Comparison of ENCODE assay signal across 8 cellular contexts in the genomic region with DNA sequence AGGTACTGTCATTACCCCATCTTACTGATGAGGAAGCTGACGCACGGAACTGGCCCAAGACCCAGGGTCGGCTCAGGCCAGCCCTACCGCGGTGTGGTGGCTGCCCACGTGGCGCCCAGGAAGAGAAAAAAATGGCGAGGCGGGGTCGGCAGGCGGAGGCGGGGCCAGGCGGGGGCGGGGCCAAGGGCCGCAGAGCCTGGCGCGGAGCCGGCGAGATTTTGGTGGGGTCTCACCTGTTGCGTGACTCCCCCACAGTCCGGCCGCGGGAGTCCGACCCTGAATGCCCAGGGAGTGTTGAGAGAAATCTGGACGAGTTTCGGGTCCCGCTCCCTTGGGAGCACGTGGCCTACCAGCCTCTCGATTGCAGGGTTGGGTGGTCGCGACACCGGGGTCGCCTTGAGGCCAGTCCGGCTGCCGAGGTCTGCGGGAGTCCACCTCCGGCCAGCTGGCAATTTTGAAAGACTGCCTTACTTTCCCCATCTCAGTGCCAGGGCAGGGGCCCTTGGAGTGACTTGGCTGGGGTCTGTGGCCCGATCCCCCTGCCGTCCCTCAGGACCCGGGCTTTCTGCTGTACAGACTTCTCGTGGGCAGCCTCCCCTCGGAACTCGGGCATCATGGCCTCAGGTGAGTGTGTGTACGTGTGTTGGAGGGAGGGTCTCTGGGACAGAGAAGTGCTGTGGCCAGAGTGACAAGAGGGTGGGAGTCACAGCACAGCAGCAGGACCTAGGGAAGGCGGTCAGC. TPM values are rescaled to one million over a fixed set of nuclear protein-coding genes. Genes with fewer than 3 reads are reported as not detected.
A peak's percentile ranks its signal among the peaks of the same experiment; 100 is the strongest.
DNase-seq lines count a peak whose midpoint lies in the region; ATAC-seq and TF ChIP-seq lines count a peak whose summit lies in the region.

A gene (plus strand): TSS at position 183 of the 741 bp plus-strand sequence. CDS start 1,339 bp downstream, outside the sequence.

- peaks cover 50% of the 10 kb centered on the region for H3K79me2 ChIP-seq in OCI-LY3 (ENCODE audit: low read length)

- ATAC-seq in HG03442 (IDR thresholded peaks at IDR 0.05; ENCODE audit: unreplicated experiment) (peak; percentile 41), naive B cell (ENCODE audit: low read depth in 2 of 2) (peak; percentile 55 to 62)
- ATAC-seq in stimulated activated naive B cell treated with anti-CD40 and anti-IgM and Interleukin-4, amounts not matched to agents 10 μg/mL and 1 μg/mL and 100 μg/mL, for 72 hours (replicated peaks), result peak; percentile 75

- peaks cover 73% of the 10 kb centered on the region for H3K4me1 Mint-ChIP-seq in activated T-cell treated with anti-CD3 and anti-CD28 coated beads, Interleukin-2, amount 50 U/mL, for 24 hours (ENCODE audit: low read depth)
- H3K4me1 Mint-ChIP-seq in naive B cell, result peaks cover 66 to 76% (median 71%) of the 10 kb centered on the region in 3 donors
- peaks cover 56 to 86% of the 10 kb centered on the region in 2 donors for H3K4me1 Mint-ChIP-seq in stimulated activated naive B cell treated with anti-CD40 and anti-IgM and Interleukin-4, amounts not matched to agents 10 μg/mL and 1 μg/mL and 100 μg/mL, for 72 hours

- TF ChIP-seq CTCF in OCI-LY3 (IDR thresholded peaks at IDR 0.05; ENCODE audit: low read depth, low read length) (no peak), esophagus muscularis mucosa (IDR thresholded peaks at IDR 0.05) (no peak)

- H3K4me3 ChIP-seq in BLaER1 (peak within 1 kb of the TSS; percentile 93), OCI-LY3 (ENCODE audit: low read length) (peak within 1 kb of the TSS; percentile 100), esophagus muscularis mucosa (peak within 1 kb of the TSS; percentile 58 to 72 (median 64))

- intact Hi-C loops in esophagus muscularis mucosa (cut with DNase I), result loop anchor here (2.0 kb wide), 1 partner anchor 71 kb away; a partner anchor contains a TSS

- peaks cover 37% of the 10 kb centered on the region for H4K20me1 ChIP-seq in BLaER1
- H4K20me1 ChIP-seq in OCI-LY3 (ENCODE audit: insufficient read depth, low read length), result peaks cover 7% of the 10 kb centered on the region; the same call in 1 of the 2 replicates

- WGBS in esophagus muscularis mucosa, result 20% methylated on average over 1 of the region's 45 CpGs

- H3K27ac ChIP-seq in BLaER1, result peak within 1 kb of the TSS; percentile 89
- peak within 1 kb of the TSS; percentile 54 for H3K27ac ChIP-seq in OCI-LY3 (ENCODE audit: low read length)
- peak within 1 kb of the TSS; percentile 75 to 86 (median 80) for H3K27ac ChIP-seq in esophagus muscularis mucosa (replicated peaks in 1 of 4)

- H3K4me2 ChIP-seq in BLaER1 (peak within 1 kb of the TSS; percentile 91), OCI-LY3 (ENCODE audit: low read length) (peak within 1 kb of the TSS; percentile 92)

- peak within 1 kb of the TSS; percentile 91 for H3K9ac ChIP-seq in BLaER1
- H3K9ac ChIP-seq in OCI-LY3 (ENCODE audit: low read length), result peak within 1 kb of the TSS; percentile 97

- peak within 1 kb of the TSS; percentile 98 for H3K4me3 Mint-ChIP-seq in activated T-cell treated with anti-CD3 and anti-CD28 coated beads, Interleukin-2, amount 50 U/mL, for 24 hours
- peak within 1 kb of the TSS; percentile 93 to 99 (median 98) for H3K4me3 Mint-ChIP-seq in naive B cell
- peak within 1 kb of the TSS; percentile 97 to 99 for H3K4me3 Mint-ChIP-seq in stimulated activated naive B cell treated with anti-CD40 and anti-IgM and Interleukin-4, amounts not matched to agents 10 μg/mL and 1 μg/mL and 100 μg/mL, for 72 hours

- TF ChIP-seq EP300 in esophagus muscularis mucosa (IDR thresholded peaks at IDR 0.05), result no peak

- H3K36me3 Mint-ChIP-seq in activated T-cell treated with anti-CD3 and anti-CD28 coated beads, Interleukin-2, amount 50 U/mL, for 24 hours (ENCODE audit: low read depth), result peaks cover 29% of the 10 kb centered on the region
- no peaks in the 10 kb centered on the region for H3K36me3 Mint-ChIP-seq in naive B cell
- peaks cover 2 to 4% of the 10 kb centered on the region in 2 donors for H3K36me3 Mint-ChIP-seq in stimulated activated naive B cell treated with anti-CD40 and anti-IgM and Interleukin-4, amounts not matched to agents 10 μg/mL and 1 μg/mL and 100 μg/mL, for 72 hours

- H3K4me1 ChIP-seq in BLaER1 (peaks cover 66% of the 10 kb centered on the region), OCI-LY3 (ENCODE audit: low read length) (peaks cover 17% of the 10 kb centered on the region), esophagus muscularis mucosa (peaks cover 34 to 59% (median 58%) of the 10 kb centered on the region in 4 donors)

- peak within 1 kb of the TSS; percentile 98 for H3K27ac Mint-ChIP-seq in activated T-cell treated with anti-CD3 and anti-CD28 coated beads, Interleukin-2, amount 50 U/mL, for 24 hours
- peak within 1 kb of the TSS; percentile 89 to 98 (median 97) for H3K27ac Mint-ChIP-seq in naive B cell
- peak within 1 kb of the TSS; percentile 98 for H3K27ac Mint-ChIP-seq in stimulated activated naive B cell treated with anti-CD40 and anti-IgM and Interleukin-4, amounts not matched to agents 10 μg/mL and 1 μg/mL and 100 μg/mL, for 72 hours

- no peaks in the 10 kb centered on the region for H3K9me3 ChIP-seq in BLaER1
- no peaks in the 10 kb centered on the region for H3K9me3 ChIP-seq in OCI-LY3 (ENCODE audit: insufficient read depth, low read length)
- H3K9me3 ChIP-seq in esophagus muscularis mucosa, result no peaks in the 10 kb centered on the region

- peak within 1 kb of the TSS; percentile 92 for H2AFZ ChIP-seq in OCI-LY3 (ENCODE audit: low read depth, low read length)

- no peaks in the 10 kb centered on the region for H3K27me3 Mint-ChIP-seq in activated T-cell treated with anti-CD3 and anti-CD28 coated beads, Interleukin-2, amount 50 U/mL, for 24 hours
- H3K27me3 Mint-ChIP-seq in naive B cell, result no peaks in the 10 kb centered on the region
- no peaks in the 10 kb centered on the region for H3K27me3 Mint-ChIP-seq in stimulated activated naive B cell treated with anti-CD40 and anti-IgM and Interleukin-4, amounts not matched to agents 10 μg/mL and 1 μg/mL and 100 μg/mL, for 72 hours

- no peaks in the 10 kb centered on the region for H3K27me3 ChIP-seq in BLaER1
- H3K27me3 ChIP-seq in OCI-LY3 (ENCODE audit: low read depth, low read length), result no peaks in the 10 kb centered on the region
- no peaks in the 10 kb centered on the region for H3K27me3 ChIP-seq in esophagus muscularis mucosa

- H3K36me3 ChIP-seq in BLaER1, result no peaks in the 10 kb centered on the region
- H3K36me3 ChIP-seq in OCI-LY3 (replicated peaks; ENCODE audit: low read depth, low read length), result no peaks in the 10 kb centered on the region
- H3K36me3 ChIP-seq in esophagus muscularis mucosa, result no peaks in the 10 kb centered on the region

- no peaks in the 10 kb centered on the region for H3K9me3 Mint-ChIP-seq in activated T-cell treated with anti-CD3 and anti-CD28 coated beads, Interleukin-2, amount 50 U/mL, for 24 hours
- no peaks in the 10 kb centered on the region for H3K9me3 Mint-ChIP-seq in naive B cell
- H3K9me3 Mint-ChIP-seq in stimulated activated naive B cell treated with anti-CD40 and anti-IgM and Interleukin-4, amounts not matched to agents 10 μg/mL and 1 μg/mL and 100 μg/mL, for 72 hours, result no peaks in the 10 kb centered on the region

- TF ChIP-seq POLR2A in GM19193 (IDR thresholded peaks at IDR 0.05; ENCODE audit: extremely low read depth, insufficient read depth, insufficient read length), result peak; percentile 66
- no peak for TF ChIP-seq POLR2A in esophagus muscularis mucosa (IDR thresholded peaks at IDR 0.05; ENCODE audit: low read depth)

- peak; percentile 87 for DNase-seq in activated T-cell treated with anti-CD3 and anti-CD28 coated beads, Interleukin-2, amount 50 U/mL, for 24 hours
- DNase-seq in esophagus muscularis mucosa (ENCODE audit: extremely low spot score), result no peak
- DNase-seq in naive B cell, result peak; percentile 73
- DNase-seq in stimulated activated naive B cell treated with anti-CD40 and anti-IgM and Interleukin-4, amounts not matched to agents 10 μg/mL and 1 μg/mL and 100 μg/mL, for 72 hours, result peak; percentile 76

RNA-seq across cellular contexts. Expression of the gene that starts here (rescaled TPM):
- 10 to 100 TPM; 23.7 to 38.8 (median 33.2) TPM for total RNA-seq in esophagus muscularis mucosa
- 10 to 100 TPM; 14.3 to 34.9 (median 25.6) TPM for polyA plus RNA-seq in naive B cell (ENCODE audit: low read depth in 6 of 6)
